ENCODE assay signal across 36 cellular contexts in the genomic region with DNA sequence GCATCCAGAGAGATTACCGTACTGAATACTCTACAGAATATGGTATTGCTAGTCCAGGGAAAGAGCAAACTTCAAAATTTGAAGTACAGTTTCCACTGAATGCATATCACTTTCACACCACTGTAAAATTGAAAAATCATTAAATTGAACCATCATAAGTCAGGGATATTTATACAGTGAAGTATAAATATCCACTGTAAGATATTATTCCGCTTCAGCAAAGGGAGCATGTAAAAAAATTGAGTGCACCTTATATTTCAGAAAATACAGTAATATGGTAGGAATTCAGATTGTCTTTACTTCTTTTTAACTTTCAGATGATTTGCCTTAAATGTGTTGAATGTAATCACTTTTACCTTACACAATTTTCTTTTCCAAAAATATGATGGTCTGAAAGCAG.
"Had no signal": no experiment of that assay in that cellular context is flagged by ENCODE, and none has a peak within 500 bp of the region (broad histone marks: within the 10 kb centered on the region; RNA-seq: fewer than 3 reads in every experiment).

No MANE protein-coding gene starts in this region.

- H3K9me3 ChIP-seq: MG63 had no signal

- H3K36me3 ChIP-seq: MG63 had no signal

- H3K4me3 ChIP-seq: MG63 had no signal

- DNase-seq: Karpas-422, Kasumi-1, MG63, MM.1S, MV-4-11, NCI-H1048, NCI-H1092, NCI-H1092 treated with DMSO at 0.1 percent for 48 hours, NCI-H1105, NCI-H1105 treated with DMSO at 0.1 percent for 48 hours, NCI-H1417, NCI-H1417 treated with DMSO at 0.1 percent for 48 hours, NCI-H1436, NCI-H1436 treated with DMSO at 0.1 percent for 48 hours, NCI-H146, NCI-H1694, NCI-H1694 treated with DMSO at 0.1 percent for 48 hours, NCI-H187, NCI-H187 treated with DMSO at 0.1 percent for 48 hours, NCI-H1930, NCI-H2029, NCI-H2029 treated with DMSO at 0.1 percent for 48 hours, NCI-H2081, NCI-H2081 treated with DMSO at 0.1 percent for 48 hours, NCI-H2107, NCI-H2171, NCI-H2171 treated with DMSO at 0.1 percent for 48 hours, NCI-H2227 treated with DMSO at 0.1 percent for 48 hours, NCI-H226, NCI-H345, NCI-H446, NCI-H446 treated with DMSO at 0.1 percent for 48 hours, NCI-H510A, NCI-H510A treated with DMSO at 0.1 percent for 48 hours, NCI-H524, NCI-H524 treated with DMSO at 0.1 percent for 48 hours had no signal
